26 cellular contexts compared by ENCODE assay signal in the genomic region with DNA sequence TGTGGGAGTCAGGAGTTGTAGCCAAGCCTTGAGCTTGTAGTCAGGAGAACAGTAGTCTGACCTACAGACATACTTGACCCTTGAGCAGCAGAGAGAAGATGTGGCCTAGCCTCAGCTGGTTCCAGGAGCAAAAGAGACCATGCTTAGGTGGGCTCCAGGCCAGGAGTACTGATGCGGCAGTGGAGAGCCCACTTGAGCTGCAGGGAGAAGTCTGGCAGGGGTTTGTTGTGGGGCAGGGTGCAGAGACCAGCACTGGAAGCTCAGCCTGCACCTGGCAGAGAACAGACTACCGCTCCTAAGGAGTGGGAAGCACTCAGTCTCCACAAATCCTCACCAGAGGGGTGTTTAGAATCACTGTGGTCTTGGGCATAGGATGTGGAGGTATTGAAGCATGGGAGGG.
"Had no signal": no experiment of that assay in that cellular context is flagged by ENCODE, and none has a peak within 500 bp of the region (broad histone marks: within the 10 kb centered on the region; RNA-seq: fewer than 3 reads in every experiment).

No MANE protein-coding gene starts in this region.

- H3K4me3 ChIP-seq: adrenal gland, ascending aorta, gastroesophageal sphincter, left lung, sigmoid colon, upper lobe of right lung had no signal

- H3K9me3 ChIP-seq: adrenal gland, ascending aorta, gastroesophageal sphincter, left lung, sigmoid colon, upper lobe of right lung had no signal

- ATAC-seq: gastroesophageal sphincter; left lung; stimulated activated effector memory CD8-positive, alpha-beta T cell treated with anti-CD3 and anti-CD28 coated beads, Interleukin-12 subunit alpha, Interleukin-12 subunit beta, amount 100 ng/mL, for 72 hours; stimulated activated naive CD8-positive, alpha-beta T cell treated with anti-CD3 and anti-CD28 coated beads, Interleukin-15, amount 100 ng/mL, for 72 hours; upper lobe of right lung had no signal

- H3K27ac ChIP-seq: adrenal gland, gastroesophageal sphincter, left lung, sigmoid colon, upper lobe of right lung had no signal

- H3K36me3 Mint-ChIP-seq: activated naive CD8-positive, alpha-beta T cell treated with anti-CD3 and anti-CD28 coated beads for 36 hours; stimulated activated effector memory CD8-positive, alpha-beta T cell treated with anti-CD3 and anti-CD28 coated beads, Interleukin-12 subunit alpha, Interleukin-12 subunit beta, amount 100 ng/mL, for 72 hours had no signal

- H3K4me1 ChIP-seq: adrenal gland, left lung had no signal

- DNase-seq: activated CD4-positive, alpha-beta T cell treated with anti-CD3 and anti-CD28 coated beads for 4 hours; activated CD4-positive, alpha-beta T cell treated with anti-CD3 and anti-CD28 coated beads, Interleukin-2, amount 50 U/mL, for 48 hours; activated CD4-positive, CD25-positive, alpha-beta regulatory T cell; activated CD8-positive, alpha-beta memory T cell treated with anti-CD3 and anti-CD28 coated beads for 24 hours; activated effector memory CD4-positive, alpha-beta T cell treated with anti-CD3 and anti-CD28 coated beads, Interleukin-2, amount 50 U/mL, for 16 hours; activated naive CD4-positive, alpha-beta T cell treated with anti-CD3 and anti-CD28 coated beads for 36 hours; activated naive CD8-positive, alpha-beta T cell treated with anti-CD3 and anti-CD28 coated beads for 36 hours; adrenal gland; caudate nucleus; hypothalamus; left lung; posterior cingulate gyrus; sigmoid colon; small intestine; stimulated activated CD4-positive, alpha-beta T cell treated with anti-CD3 and anti-CD28 coated beads, Interleukin-4, amount 100 ng/mL, for 24 hours; stimulated activated naive CD8-positive, alpha-beta T cell treated with anti-CD3 and anti-CD28 coated beads, Interleukin-15, amount 100 ng/mL, for 72 hours; substantia nigra; T-helper 1 cell; upper lobe of right lung had no signal

- H3K36me3 ChIP-seq: adrenal gland, ascending aorta, left lung, sigmoid colon, upper lobe of right lung had no signal

- H3K27me3 ChIP-seq: adrenal gland, ascending aorta, gastroesophageal sphincter, left lung, sigmoid colon, upper lobe of right lung had no signal

- H3K27ac Mint-ChIP-seq: activated naive CD4-positive, alpha-beta T cell treated with anti-CD3 and anti-CD28 coated beads for 36 hours; activated naive CD8-positive, alpha-beta T cell treated with anti-CD3 and anti-CD28 coated beads for 36 hours; activated T-helper 1 cell treated with anti-CD3 and anti-CD28 coated beads, Interleukin-12 subunit alpha, Interleukin-12 subunit beta, Interleukin-2, Interleukin-4 antibody, amounts not matched to agents 30 ng/mL and 10 ng/mL and 1 ng/mL, durations not matched to agents 14 hours and 24 hours and 36 hours; brain; nephron; stimulated activated effector memory CD8-positive, alpha-beta T cell treated with anti-CD3 and anti-CD28 coated beads, Interleukin-12 subunit alpha, Interleukin-12 subunit beta, amount 100 ng/mL, for 72 hours; T-helper 2 cell treated with Interferon-gamma antibody and Interleukin-4, amounts not matched to agents 5 μg/mL and 100 μg/mL, for 36 hours had no signal

- H3K9me3 Mint-ChIP-seq: activated naive CD4-positive, alpha-beta T cell treated with anti-CD3 and anti-CD28 coated beads for 36 hours; activated naive CD8-positive, alpha-beta T cell treated with anti-CD3 and anti-CD28 coated beads for 36 hours; activated T-helper 1 cell treated with anti-CD3 and anti-CD28 coated beads, Interleukin-12 subunit alpha, Interleukin-12 subunit beta, Interleukin-2, Interleukin-4 antibody, amounts not matched to agents 30 ng/mL and 10 ng/mL and 1 ng/mL, durations not matched to agents 14 hours and 24 hours and 36 hours; nephron; stimulated activated effector memory CD8-positive, alpha-beta T cell treated with anti-CD3 and anti-CD28 coated beads, Interleukin-12 subunit alpha, Interleukin-12 subunit beta, amount 100 ng/mL, for 72 hours; stimulated activated naive CD8-positive, alpha-beta T cell treated with anti-CD3 and anti-CD28 coated beads, Interleukin-15, amount 100 ng/mL, for 72 hours; T-helper 2 cell treated with Interferon-gamma antibody and Interleukin-4, amounts not matched to agents 5 μg/mL and 100 μg/mL, for 36 hours had no signal

- H3K4me3 Mint-ChIP-seq: activated naive CD4-positive, alpha-beta T cell treated with anti-CD3 and anti-CD28 coated beads for 36 hours; activated naive CD8-positive, alpha-beta T cell treated with anti-CD3 and anti-CD28 coated beads for 36 hours; activated T-helper 1 cell treated with anti-CD3 and anti-CD28 coated beads, Interleukin-12 subunit alpha, Interleukin-12 subunit beta, Interleukin-2, Interleukin-4 antibody, amounts not matched to agents 30 ng/mL and 10 ng/mL and 1 ng/mL, durations not matched to agents 14 hours and 24 hours and 36 hours; brain; nephron; stimulated activated effector memory CD8-positive, alpha-beta T cell treated with anti-CD3 and anti-CD28 coated beads, Interleukin-12 subunit alpha, Interleukin-12 subunit beta, amount 100 ng/mL, for 72 hours; stimulated activated naive CD8-positive, alpha-beta T cell treated with anti-CD3 and anti-CD28 coated beads, Interleukin-15, amount 100 ng/mL, for 72 hours; T-helper 2 cell treated with Interferon-gamma antibody and Interleukin-4, amounts not matched to agents 5 μg/mL and 100 μg/mL, for 36 hours had no signal

- H3K27me3 Mint-ChIP-seq: brain had no signal

- H3K4me1 Mint-ChIP-seq: activated naive CD8-positive, alpha-beta T cell treated with anti-CD3 and anti-CD28 coated beads for 36 hours; stimulated activated effector memory CD8-positive, alpha-beta T cell treated with anti-CD3 and anti-CD28 coated beads, Interleukin-12 subunit alpha, Interleukin-12 subunit beta, amount 100 ng/mL, for 72 hours; stimulated activated naive CD8-positive, alpha-beta T cell treated with anti-CD3 and anti-CD28 coated beads, Interleukin-15, amount 100 ng/mL, for 72 hours had no signal
